Comparison of ENCODE assay signal across 15 cellular contexts in genomic region chr2:42922293-42922692, GRCh38.
DNase-seq lines count a peak whose midpoint lies in the region; ATAC-seq and TF ChIP-seq lines count a peak whose summit lies in the region.
"Had no signal": no experiment of that assay in that cellular context is flagged by ENCODE, and none has a peak within 500 bp of the region (broad histone marks: within the 10 kb centered on the region; RNA-seq: fewer than 3 reads in every experiment).

No MANE protein-coding gene starts in this region.

- H3K4me1 ChIP-seq in Peyer's patch = peaks cover 0 to 53% (median 20%) of the 10 kb centered on the region in 4 donors
- peaks cover 26 to 34% of the 10 kb centered on the region in 2 donors for H3K4me1 ChIP-seq in esophagus (ENCODE audit: control insufficient read depth in 2 of 2, insufficient read depth in 2 of 2, low read length in 1 of 2)
- H3K4me1 ChIP-seq in subcutaneous abdominal adipose tissue (ENCODE audit: control insufficient read depth in 5 of 5, insufficient read depth in 5 of 5, low read length in 5 of 5) = peaks cover 40 to 86% (median 78%) of the 10 kb centered on the region in 5 donors

- H3K36me3 ChIP-seq in Peyer's patch = no peaks in the 10 kb centered on the region
- no peaks in the 10 kb centered on the region for H3K36me3 ChIP-seq in esophagus (ENCODE audit: control insufficient read depth in 2 of 2, insufficient read depth in 2 of 2, low read length in 1 of 2)
- H3K36me3 ChIP-seq in subcutaneous abdominal adipose tissue (ENCODE audit: control insufficient read depth in 5 of 5, insufficient read depth in 5 of 5, low read length in 5 of 5) = no peaks in the 10 kb centered on the region

- no peak for TF ChIP-seq POLR2A in Peyer's patch (IDR thresholded peaks at IDR 0.05)

- in situ Hi-C loops in G401 (cut with HindIII; ENCODE audit: low sequenced_read_pairs) = no loop called here

- no peak overlapping the region for H3K4me3 Mint-ChIP-seq in nephron
- H3K4me3 Mint-ChIP-seq: activated CD4-positive, alpha-beta memory T cell treated with anti-CD3 and anti-CD28 coated beads for 36 hours; stimulated activated naive CD8-positive, alpha-beta T cell treated with anti-CD3 and anti-CD28 coated beads, Interleukin-15, amount 100 ng/mL, for 72 hours had no signal

- H3K4me1 Mint-ChIP-seq in nephron = peaks cover 83% of the 10 kb centered on the region

- DNase-seq in Peyer's patch (no peak), G401 (ENCODE audit: low spot score) (no peak), SW 1271 (lab: John Stamatoyannopoulos, UW) (no peak)
- DNase-seq: activated CD4-positive, alpha-beta memory T cell treated with anti-CD3 and anti-CD28 coated beads for 36 hours; anterior cingulate cortex; DMS153; mucosa of descending colon; NCI-H187 treated with DMSO at 0.1 percent for 48 hours; stimulated activated naive CD8-positive, alpha-beta T cell treated with anti-CD3 and anti-CD28 coated beads, Interleukin-15, amount 100 ng/mL, for 72 hours; T1000 had no signal

- 79 to 80% methylated on average over 2 of the region's 2 CpGs for WGBS in esophagus, 2 donors

- H3K4me3 ChIP-seq in Peyer's patch (no peak overlapping the region), esophagus (ENCODE audit: low read depth in 1 of 2, low read length in 2 of 2) (no peak overlapping the region), subcutaneous abdominal adipose tissue (ENCODE audit: low read depth in 1 of 5, low read length in 5 of 5) (peak overlapping the region in 1 of 5 donors; percentile 14)
- H3K4me3 ChIP-seq: mucosa of descending colon had no signal

- H3K9me3 ChIP-seq in Peyer's patch (no peaks in the 10 kb centered on the region), esophagus (ENCODE audit: control insufficient read depth in 2 of 2, insufficient read depth in 1 of 2, low read depth in 1 of 2, low read length in 1 of 2) (no peaks in the 10 kb centered on the region), subcutaneous abdominal adipose tissue (ENCODE audit: control insufficient read depth in 5 of 5, low read length in 5 of 5) (no peaks in the 10 kb centered on the region)
- H3K9me3 ChIP-seq: mucosa of descending colon had no signal

- no peaks in the 10 kb centered on the region for H3K27me3 ChIP-seq in Peyer's patch
- H3K27me3 ChIP-seq in esophagus (ENCODE audit: control insufficient read depth in 1 of 2, insufficient read depth in 2 of 2, low read length in 2 of 2) = no peaks in the 10 kb centered on the region
- H3K27me3 ChIP-seq in subcutaneous abdominal adipose tissue (ENCODE audit: control insufficient read depth in 5 of 5, insufficient read depth in 4 of 5, low read length in 5 of 5) = no peaks in the 10 kb centered on the region

- H3K27ac ChIP-seq in Peyer's patch = peak overlapping the region; percentile 38 to 88 (median 79)
- H3K27ac ChIP-seq in esophagus (ENCODE audit: low read depth in 2 of 2, low read length in 1 of 2) = peak overlapping the region; percentile 19 to 85
- peak overlapping the region; percentile 98 for H3K27ac ChIP-seq in subcutaneous abdominal adipose tissue (ENCODE audit: low read depth, low read length)

- peak overlapping the region; percentile 98 to 99 (median 99) for H3K27ac Mint-ChIP-seq in nephron
- H3K27ac Mint-ChIP-seq: activated CD4-positive, alpha-beta memory T cell treated with anti-CD3 and anti-CD28 coated beads for 36 hours had no signal

- no peaks in the 10 kb centered on the region for H3K36me3 Mint-ChIP-seq in nephron (ENCODE audit: low read depth)
- H3K36me3 Mint-ChIP-seq: activated CD4-positive, alpha-beta memory T cell treated with anti-CD3 and anti-CD28 coated beads for 36 hours had no signal

- peaks cover 6% of the 10 kb centered on the region for H3K27me3 Mint-ChIP-seq in nephron (ENCODE audit: low read depth)

- no peak for ATAC-seq in HG03521 (IDR thresholded peaks at IDR 0.05; ENCODE audit: unreplicated experiment)
- no peak for ATAC-seq in GM18909 (IDR thresholded peaks at IDR 0.05; ENCODE audit: poor library complexity, unreplicated experiment)
- ATAC-seq: mucosa of descending colon; stimulated activated naive CD8-positive, alpha-beta T cell treated with anti-CD3 and anti-CD28 coated beads, Interleukin-15, amount 100 ng/mL, for 72 hours had no signal

- TF ChIP-seq CTCF in Peyer's patch (IDR thresholded peaks at IDR 0.05) (no peak), nephron (IDR thresholded peaks at IDR 0.05; ENCODE audit: unreplicated experiment in 3 of 3) (no peak)

- peak overlapping the region in 4 of 5 donors; percentile 12 to 63 (median 36) for H3K9ac ChIP-seq in subcutaneous abdominal adipose tissue (ENCODE audit: low read length in 5 of 5)

- no peaks in the 10 kb centered on the region for H3K9me3 Mint-ChIP-seq in nephron
- H3K9me3 Mint-ChIP-seq: activated CD4-positive, alpha-beta memory T cell treated with anti-CD3 and anti-CD28 coated beads for 36 hours; stimulated activated naive CD8-positive, alpha-beta T cell treated with anti-CD3 and anti-CD28 coated beads, Interleukin-15, amount 100 ng/mL, for 72 hours had no signal
